Comparison of ENCODE assay signal across 22 cellular contexts in genomic region chr1:219432966-219433365, GRCh38.
"Had no signal": no experiment of that assay in that cellular context is flagged by ENCODE, and none has a peak within 500 bp of the region (broad histone marks: within the 10 kb centered on the region; RNA-seq: fewer than 3 reads in every experiment).

No MANE protein-coding gene starts in this region.

- H3K4me1 Mint-ChIP-seq: activated B cell treated with CpG ODN at 0.5 μM for 24 hours; activated naive CD8-positive, alpha-beta T cell treated with anti-CD3 and anti-CD28 coated beads, Interleukin-2, amount 50 U/mL, for 24 hours; naive B cell; T-cell had no signal

- H3K4me3 ChIP-seq: left lung, neural progenitor cell, SK-N-MC, tibial artery had no signal

- H3K27me3 ChIP-seq: left lung, neural progenitor cell, tibial artery had no signal

- H3K36me3 Mint-ChIP-seq: activated CD4-positive, alpha-beta memory T cell treated with anti-CD3 and anti-CD28 coated beads for 36 hours; naive B cell; neural progenitor cell; T-cell had no signal

- FAIRE-seq: keratinocyte had no signal

- H3K4me2 ChIP-seq: neural progenitor cell had no signal

- H3K27ac ChIP-seq: epithelial cell of prostate, left lung, neural progenitor cell, SK-N-MC, tibial artery had no signal

- H3K36me3 ChIP-seq: left lung, neural progenitor cell, tibial artery had no signal

- H3K27ac Mint-ChIP-seq: activated B cell treated with CpG ODN at 0.5 μM for 24 hours; activated CD4-positive, alpha-beta memory T cell treated with anti-CD3 and anti-CD28 coated beads for 36 hours; activated naive CD8-positive, alpha-beta T cell treated with anti-CD3 and anti-CD28 coated beads, Interleukin-2, amount 50 U/mL, for 24 hours; activated T-helper 1 cell treated with anti-CD3 and anti-CD28 coated beads, Interleukin-12 subunit alpha, Interleukin-12 subunit beta, Interleukin-2, Interleukin-4 antibody, amounts not matched to agents 30 ng/mL and 10 ng/mL and 1 ng/mL, durations not matched to agents 14 hours and 24 hours and 36 hours; naive B cell; neural progenitor cell; T-cell had no signal

- H3K9me3 Mint-ChIP-seq: activated B cell treated with CpG ODN at 0.5 μM for 24 hours; activated CD4-positive, alpha-beta memory T cell treated with anti-CD3 and anti-CD28 coated beads for 36 hours; activated naive CD8-positive, alpha-beta T cell treated with anti-CD3 and anti-CD28 coated beads, Interleukin-2, amount 50 U/mL, for 24 hours; activated T-helper 1 cell treated with anti-CD3 and anti-CD28 coated beads, Interleukin-12 subunit alpha, Interleukin-12 subunit beta, Interleukin-2, Interleukin-4 antibody, amounts not matched to agents 30 ng/mL and 10 ng/mL and 1 ng/mL, durations not matched to agents 14 hours and 24 hours and 36 hours; naive B cell; neural progenitor cell; T-cell had no signal

- H3K9ac ChIP-seq: neural progenitor cell had no signal

- DNase-seq: activated B cell treated with CpG ODN at 0.5 μM for 24 hours; activated CD4-positive, alpha-beta T cell treated with anti-CD3 and anti-CD28 coated beads for 4 hours; activated naive CD4-positive, alpha-beta T cell treated with Interleukin-2 at 50 U/mL for 16 hours; activated naive CD8-positive, alpha-beta T cell treated with anti-CD3 and anti-CD28 coated beads, Interleukin-2, amount 50 U/mL, for 24 hours; activated T-cell treated with anti-CD3 and anti-CD28 coated beads for 4 hours; aorta; foreskin melanocyte; glutamatergic neuron; left lung; naive B cell; stimulated activated CD4-positive, alpha-beta T cell treated with anti-CD3 and anti-CD28 coated beads, Interleukin-12 subunit alpha, Interleukin-12 subunit beta, amount 100 ng/mL, for 4 hours; stimulated activated CD4-positive, alpha-beta T cell treated with anti-CD3 and anti-CD28 coated beads, Interleukin-1b, Interleukin-23, amount 100 ng/mL, for 48 hours; stimulated activated CD8-positive, alpha-beta memory T cell treated with anti-CD3 and anti-CD28 coated beads, Interleukin-4, amount 100 ng/mL, for 48 hours; stimulated activated naive CD4-positive, alpha-beta T cell; T-cell; tibial artery had no signal

- ATAC-seq: activated naive CD8-positive, alpha-beta T cell treated with anti-CD3 and anti-CD28 coated beads, Interleukin-2, amount 50 U/mL, for 24 hours; T-cell had no signal

- H3K4me1 ChIP-seq: left lung, neural progenitor cell, tibial artery had no signal

- H3K9me3 ChIP-seq: left lung, tibial artery had no signal

- H3K4me3 Mint-ChIP-seq: activated B cell treated with CpG ODN at 0.5 μM for 24 hours; activated CD4-positive, alpha-beta memory T cell treated with anti-CD3 and anti-CD28 coated beads for 36 hours; activated naive CD8-positive, alpha-beta T cell treated with anti-CD3 and anti-CD28 coated beads, Interleukin-2, amount 50 U/mL, for 24 hours; activated T-helper 1 cell treated with anti-CD3 and anti-CD28 coated beads, Interleukin-12 subunit alpha, Interleukin-12 subunit beta, Interleukin-2, Interleukin-4 antibody, amounts not matched to agents 30 ng/mL and 10 ng/mL and 1 ng/mL, durations not matched to agents 14 hours and 24 hours and 36 hours; naive B cell; T-cell had no signal

- H2AFZ ChIP-seq: neural progenitor cell had no signal

- H3K27me3 Mint-ChIP-seq: activated B cell treated with CpG ODN at 0.5 μM for 24 hours; activated CD4-positive, alpha-beta memory T cell treated with anti-CD3 and anti-CD28 coated beads for 36 hours had no signal
